In the genomic region with DNA sequence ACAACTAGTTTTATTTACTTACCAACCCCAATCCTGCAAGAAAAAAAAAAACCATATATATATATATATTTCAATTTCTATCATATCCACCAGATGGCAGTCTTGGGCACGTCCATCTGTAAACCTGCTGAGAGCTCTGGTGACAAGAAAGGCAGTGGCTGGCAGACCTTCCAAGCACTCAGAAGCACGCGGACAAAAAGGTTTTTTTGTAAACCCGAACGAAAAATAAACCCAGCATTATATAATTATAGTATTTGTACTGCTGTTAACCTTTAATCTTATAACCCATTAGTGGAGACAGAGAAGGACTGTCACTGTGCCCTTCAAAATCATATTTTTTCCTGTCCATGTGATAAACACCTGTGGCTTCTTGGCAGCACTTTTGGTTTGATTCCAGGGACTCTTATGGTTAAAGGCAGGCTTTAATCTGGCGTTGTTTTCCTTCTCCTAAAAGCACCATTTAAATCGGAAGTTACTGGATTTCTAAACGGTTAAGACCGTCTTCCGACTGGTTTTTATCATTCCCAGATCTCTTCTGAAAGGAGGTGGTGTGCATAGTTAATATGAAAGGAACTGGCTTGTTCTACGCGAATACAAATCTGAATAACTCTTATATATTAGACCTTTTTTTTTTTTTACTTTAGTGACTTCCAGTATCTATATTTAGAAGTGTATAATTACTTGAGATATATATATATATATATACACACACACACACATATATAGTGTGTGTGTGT, we compare ENCODE assay signal across 8 cellular contexts. TPM values are rescaled to one million over a fixed set of nuclear protein-coding genes. Genes with fewer than 3 reads are reported as not detected.
A peak's percentile ranks its signal among the peaks of the same experiment; 100 is the strongest.
DNase-seq lines count a peak whose midpoint lies in the region; ATAC-seq and TF ChIP-seq lines count a peak whose summit lies in the region.

No MANE protein-coding gene starts in this region.

- no peak overlapping the region for H2AFZ ChIP-seq in parathyroid adenoma

- H3K9ac ChIP-seq in parathyroid adenoma = no peak overlapping the region

- H3K4me2 ChIP-seq in parathyroid adenoma (ENCODE audit: low read length) = peak overlapping the region; percentile 95

- H3K9me3 ChIP-seq in parathyroid adenoma (ENCODE audit: control insufficient read depth, low read length) = no peaks in the 10 kb centered on the region

- DNase-seq in GF-D8 (lab: John Stamatoyannopoulos, UW) (peak; percentile 64), NAMALWA (ENCODE audit: low spot score) (peak; percentile 84), SK-MEL-5 (ENCODE audit: low read depth, low spot score) (peak; percentile 84), glomerular endothelial cell (ENCODE audit: extremely low read depth, low read depth, low spot score) (peak; percentile 56), ureter (ENCODE audit: low spot score) (peak; percentile 65)
- DNase-seq in activated naive CD4-positive, alpha-beta T cell treated with anti-CD3 and anti-CD28 coated beads, Interleukin-2, amount 50 U/mL, for 16 hours = peak; percentile 52

- peaks cover 5% of the 10 kb centered on the region for H3K4me1 ChIP-seq in parathyroid adenoma

- ATAC-seq in HG03280 (IDR thresholded peaks at IDR 0.05; ENCODE audit: unreplicated experiment) = no peak

- H3K27me3 ChIP-seq in parathyroid adenoma (ENCODE audit: control insufficient read depth, insufficient read depth, low read length) = no peaks in the 10 kb centered on the region

- in situ Hi-C loops in SK-MEL-5 (cut with HindIII; ENCODE audit: low pct_unique_long_range_greater_than_20kb, low sequenced_read_pairs) = no loop called here

- TF ChIP-seq CTCF in parathyroid adenoma (IDR thresholded peaks at IDR 0.05) = peak; percentile 70

- H3K79me2 ChIP-seq in parathyroid adenoma = no peaks in the 10 kb centered on the region

- no peaks in the 10 kb centered on the region for H3K36me3 ChIP-seq in parathyroid adenoma (ENCODE audit: control insufficient read depth, insufficient read depth, low read length)

- no peak overlapping the region for H3K27ac ChIP-seq in parathyroid adenoma

- H3K4me3 ChIP-seq in parathyroid adenoma (ENCODE audit: low read depth, low read length) = peak overlapping the region; percentile 52

RNA-seq across cellular contexts. Expression of a gene that starts 31.0 kb away (rescaled TPM):
- total RNA-seq in SK-MEL-5 (2014; rRNA removed; shearing (Covaris generic)) = 0.08 and 0.61 TPM in 2 replicates
- not detected in 2 replicates for polyA plus RNA-seq in SK-MEL-5 (2015; cell fraction: cytosol; rRNA removed)
- 0.31 TPM in 1 of 2 replicates, not detected in the other for polyA plus RNA-seq in SK-MEL-5 (2015; cell fraction: nucleus; rRNA removed)
- total RNA-seq in glomerular endothelial cell (not detected in 2 replicates), ureter (0.16 TPM)
